Comparison of ENCODE assay signal across 26 cellular contexts in the genomic region with DNA sequence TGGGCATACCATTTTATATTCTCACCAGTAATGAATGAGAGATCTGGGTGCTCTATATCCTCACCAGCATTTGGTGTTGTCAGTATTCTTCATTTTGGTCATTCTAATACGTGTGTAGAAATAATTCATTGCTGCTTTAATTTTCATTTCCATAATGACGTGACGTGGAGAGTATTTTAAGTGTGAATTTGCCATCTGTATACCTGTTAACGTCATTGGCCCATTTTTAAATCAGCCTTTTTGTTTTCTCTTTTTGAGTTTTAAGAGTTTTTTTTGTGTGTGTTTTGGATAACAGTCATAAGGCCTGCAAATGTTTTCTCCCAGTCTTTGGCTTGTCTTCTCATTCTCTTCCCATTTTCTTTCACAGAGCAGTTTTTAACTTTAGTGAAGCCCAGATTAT.
"Had no signal": no experiment of that assay in that cellular context is flagged by ENCODE, and none has a peak within 500 bp of the region (broad histone marks: within the 10 kb centered on the region; RNA-seq: fewer than 3 reads in every experiment).

No MANE protein-coding gene starts in this region.

- H3K27me3 Mint-ChIP-seq: dendritic cell treated with granulocyte-macrophage colony-stimulating factor and Interleukin-4, amounts not matched to agents 40 ng/mL and 50 ng/mL, for 4 days; effector memory CD8-positive, alpha-beta T cell had no signal

- H3K36me3 ChIP-seq: colonic mucosa, esophagus squamous epithelium, gastrocnemius medialis, heart right ventricle, left lung, lower lobe of right lung had no signal

- H3K36me3 Mint-ChIP-seq: naive B cell had no signal

- H3K4me3 Mint-ChIP-seq: dendritic cell treated with granulocyte-macrophage colony-stimulating factor and Interleukin-4, amounts not matched to agents 40 ng/mL and 50 ng/mL, for 4 days; effector memory CD8-positive, alpha-beta T cell; endodermal cell; mesothelial cell of epicardium; naive B cell had no signal

- H3K4me1 Mint-ChIP-seq: naive B cell had no signal

- H3K4me3 ChIP-seq: colonic mucosa, esophagus squamous epithelium, gastrocnemius medialis, heart right ventricle, left lung, lower lobe of right lung, mucosa of descending colon had no signal

- H3K27ac ChIP-seq: colonic mucosa, epithelial cell of prostate, esophagus squamous epithelium, gastrocnemius medialis, heart right ventricle, left lung, lower lobe of right lung had no signal

- H3K27ac Mint-ChIP-seq: dendritic cell treated with granulocyte-macrophage colony-stimulating factor and Interleukin-4, amounts not matched to agents 40 ng/mL and 50 ng/mL, for 4 days; effector memory CD8-positive, alpha-beta T cell; endodermal cell; mesothelial cell of epicardium; naive B cell had no signal

- H3K9me3 Mint-ChIP-seq: endodermal cell had no signal

- H3K27me3 ChIP-seq: colonic mucosa, esophagus squamous epithelium, gastrocnemius medialis, heart right ventricle, left lung had no signal

- DNase-seq: colonic mucosa; cortex of kidney; effector CD8-positive, alpha-beta T cell; effector memory CD8-positive, alpha-beta T cell; endodermal cell; erythroblast; esophagus squamous epithelium; foreskin fibroblast; foreskin melanocyte; gastrocnemius medialis; head of caudate nucleus; heart right ventricle; hippocampal formation; left cardiac atrium; left lung; left ventricle myocardium superior; lower lobe of right lung; mesenchymal stem cell; mucosa of descending colon; naive B cell had no signal

- FAIRE-seq: endometrium, islet of Langerhans, keratinocyte had no signal

- H3K9me3 ChIP-seq: colonic mucosa, esophagus squamous epithelium, gastrocnemius medialis, lower lobe of right lung, mucosa of descending colon had no signal

- H3K4me1 ChIP-seq: colonic mucosa, esophagus squamous epithelium, gastrocnemius medialis, heart right ventricle, left lung, lower lobe of right lung had no signal
